Comparison of ENCODE assay signal across 8 cellular contexts in the genomic region with DNA sequence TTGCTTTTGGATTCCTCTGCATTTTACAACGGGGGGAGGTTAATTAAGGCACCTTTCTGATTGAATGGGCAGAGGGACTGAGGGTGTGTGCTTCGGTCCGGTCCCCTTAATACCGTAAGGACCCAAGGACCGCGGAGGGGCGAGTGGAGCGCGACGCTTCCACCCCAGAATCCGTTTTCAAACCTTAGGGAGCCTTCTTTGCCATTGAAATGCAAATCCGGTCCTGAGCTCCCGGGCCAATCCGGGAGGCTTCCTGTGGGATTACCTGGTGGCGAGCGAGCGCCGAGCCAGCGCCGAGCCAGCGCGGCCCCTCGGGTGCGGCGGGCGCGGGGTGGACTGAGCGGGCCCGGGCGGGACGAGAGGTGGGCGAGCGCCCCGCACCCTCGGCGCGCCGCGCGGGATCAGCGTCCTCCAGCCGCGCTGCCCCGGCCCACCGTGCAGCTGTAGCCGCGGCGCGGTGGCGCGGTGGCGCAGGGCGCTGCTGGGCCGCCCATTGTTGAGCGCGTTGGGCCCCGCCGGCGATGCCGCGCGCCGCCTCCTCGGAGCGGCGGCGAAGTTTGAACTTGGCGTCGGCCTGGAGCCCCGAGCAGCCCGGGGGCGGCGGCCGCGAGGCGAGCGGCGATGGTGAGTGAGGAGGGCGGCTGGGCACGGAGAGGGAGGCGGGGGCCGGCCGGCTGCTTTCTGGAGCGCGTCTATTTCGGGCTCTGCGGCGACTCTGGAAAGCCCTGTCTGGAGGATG.
DNase-seq lines count a peak whose midpoint lies in the region; ATAC-seq and TF ChIP-seq lines count a peak whose summit lies in the region.

No MANE protein-coding gene starts in this region.

- H3K9me2 ChIP-seq in SK-N-SH: no peaks in the 10 kb centered on the region

- peak; percentile 52 for ATAC-seq in HG03025 (IDR thresholded peaks at IDR 0.05; ENCODE audit: low FRiP score, unreplicated experiment)
- ATAC-seq in lower lobe of right lung: peak; percentile 77 to 79

- H3K27ac ChIP-seq in SK-N-SH (ENCODE audit: low read depth in 2 of 2, low read length in 1 of 2) (peak overlapping the region; percentile 78 to 99), lower lobe of right lung (peak overlapping the region; percentile 71)

- peak; percentile 14 to 20 for DNase-seq in NOMO-1 (lab: John Stamatoyannopoulos, UW; ENCODE audit: unreplicated experiment in 2 of 2)
- no peak for DNase-seq in NOMO-1 treated with DMSO at 0.1 percent for 48 hours (lab: John Stamatoyannopoulos, UW; ENCODE audit: unreplicated experiment)
- DNase-seq in SK-N-SH: peak; percentile 78
- DNase-seq in dermis blood vessel endothelial cell: peak; percentile 54
- DNase-seq in lower lobe of right lung: peak; percentile 62
- no peak for DNase-seq in KG1 (lab: John Stamatoyannopoulos, UW)

- H3K36me3 Mint-ChIP-seq in stimulated activated naive CD8-positive, alpha-beta T cell treated with anti-CD3 and anti-CD28 coated beads, Interleukin-15, Interleukin-2, amounts not matched to agents 100 ng/mL and 50 ng/mL, for 24 hours (ENCODE audit: low read depth): no peaks in the 10 kb centered on the region

- peaks cover 3 to 7% of the 10 kb centered on the region in 2 experiments for H3K36me3 ChIP-seq in SK-N-SH (replicated peaks in 1 of 2; ENCODE audit: control insufficient read depth in 1 of 2, insufficient read depth in 2 of 2, low read length in 1 of 2)
- no peaks in the 10 kb centered on the region for H3K36me3 ChIP-seq in lower lobe of right lung

- H3K4me1 ChIP-seq in SK-N-SH (ENCODE audit: control insufficient read depth in 1 of 2, insufficient read depth in 2 of 2, low read depth in 1 of 2, low read length in 1 of 2) (peaks cover 12 to 28% of the 10 kb centered on the region in 2 experiments), lower lobe of right lung (peaks cover 24% of the 10 kb centered on the region)

- H3K9me3 Mint-ChIP-seq in stimulated activated naive CD8-positive, alpha-beta T cell treated with anti-CD3 and anti-CD28 coated beads, Interleukin-15, Interleukin-2, amounts not matched to agents 100 ng/mL and 50 ng/mL, for 24 hours: no peaks in the 10 kb centered on the region

- peaks cover 9% of the 10 kb centered on the region for H3F3A ChIP-seq in SK-N-SH (replicated peaks; ENCODE audit: insufficient read depth)

- H3K4me1 Mint-ChIP-seq in stimulated activated naive CD8-positive, alpha-beta T cell treated with anti-CD3 and anti-CD28 coated beads, Interleukin-15, Interleukin-2, amounts not matched to agents 100 ng/mL and 50 ng/mL, for 24 hours (ENCODE audit: low read depth): peaks cover 22% of the 10 kb centered on the region

- H3K27me3 ChIP-seq in SK-N-SH (ENCODE audit: insufficient read depth): no peaks in the 10 kb centered on the region
- peaks cover 17% of the 10 kb centered on the region for H3K27me3 ChIP-seq in lower lobe of right lung (ENCODE audit: low read depth)

- H3K9ac ChIP-seq in SK-N-SH: peak overlapping the region; percentile 92

- no peak; the same call in 1 of the 2 replicates for TF ChIP-seq RAD21 in SK-N-SH (IDR thresholded peaks at IDR 0.05; ENCODE audit: low read length)

- no peak overlapping the region for H3K27ac Mint-ChIP-seq in stimulated activated naive CD8-positive, alpha-beta T cell treated with anti-CD3 and anti-CD28 coated beads, Interleukin-15, Interleukin-2, amounts not matched to agents 100 ng/mL and 50 ng/mL, for 24 hours

- peak overlapping the region; percentile 73 for H2AFZ ChIP-seq in SK-N-SH (ENCODE audit: low read depth)

- intact Hi-C loops in lower lobe of right lung (cut with DNase I): no loop called here

- no peaks in the 10 kb centered on the region for H4K20me1 ChIP-seq in SK-N-SH (ENCODE audit: insufficient read depth)

- peak overlapping the region; percentile 92 for H3K4me2 ChIP-seq in SK-N-SH

- peak overlapping the region; percentile 79 for H3K4me3 Mint-ChIP-seq in stimulated activated naive CD8-positive, alpha-beta T cell treated with anti-CD3 and anti-CD28 coated beads, Interleukin-15, Interleukin-2, amounts not matched to agents 100 ng/mL and 50 ng/mL, for 24 hours

- CTCF ChIA-PET in SK-N-SH (lab: Yijun Ruan, JAX): interaction anchor here (1.9 kb wide), 1 partner anchor 184 kb away, joined by 5 read pairs; no protein-coding TSS in a partner anchor

- POLR2A ChIA-PET in SK-N-SH (lab: Yijun Ruan, JAX): interaction anchor here (0.6 to 2.8 kb wide), 4 partner anchors 43 to 514 kb away, joined by 3 to 16 read pairs (median 3); no protein-coding TSS in a partner anchor

- H3K9me3 ChIP-seq in SK-N-SH (no peaks in the 10 kb centered on the region), lower lobe of right lung (no peaks in the 10 kb centered on the region)

- peaks cover 75% of the 10 kb centered on the region for H3K27me3 Mint-ChIP-seq in stimulated activated naive CD8-positive, alpha-beta T cell treated with anti-CD3 and anti-CD28 coated beads, Interleukin-15, Interleukin-2, amounts not matched to agents 100 ng/mL and 50 ng/mL, for 24 hours

- WGBS in SK-N-SH (ENCODE audit: low lambda C conversion rate): 2% methylated on average over 32 of the region's 88 CpGs

- peaks cover 80% of the 10 kb centered on the region for H3K79me2 ChIP-seq in SK-N-SH (ENCODE audit: insufficient read depth)

- TF ChIP-seq CTCF in SK-N-SH (IDR thresholded peaks at IDR 0.05): no peak
- no peak for TF ChIP-seq CTCF in lower lobe of right lung (IDR thresholded peaks at IDR 0.05)

- H3K4me3 ChIP-seq in SK-N-SH (ENCODE audit: low read depth in 2 of 2, low read length in 1 of 2) (peak overlapping the region; percentile 79 to 81), lower lobe of right lung (peak overlapping the region; percentile 58)

- no peak for TF ChIP-seq EP300 in SK-N-SH (IDR thresholded peaks at IDR 0.05; ENCODE audit: borderline replicate concordance in 1 of 2, low read depth in 1 of 2, low read length in 1 of 2)

TF ChIP-seq in SK-N-SH, 30 proteins besides CTCF, POLR2A, EP300 and RAD21:
- TF ChIP-seq RCOR1 (IDR thresholded peaks at IDR 0.05; ENCODE audit: low read length) (0 out of 2 replicates have a peak, but pooled peaks have one; percentile 13), RFX5 (IDR thresholded peaks at IDR 0.05; ENCODE audit: low read length) (no peak), SIN3A (IDR thresholded peaks at IDR 0.05; ENCODE audit: borderline replicate concordance, low read depth, low read length) (peak; percentile 66; the same call in 1 of the 2 replicates), MXI1 (IDR thresholded peaks at IDR 0.05; ENCODE audit: low read depth, low read length) (peak; percentile 21; the same call in 1 of the 2 replicates), POLR2AphosphoS5 (IDR thresholded peaks at IDR 0.05; ENCODE audit: low read depth, low read length) (no peak)
- TF ChIP-seq, protein P1, sequence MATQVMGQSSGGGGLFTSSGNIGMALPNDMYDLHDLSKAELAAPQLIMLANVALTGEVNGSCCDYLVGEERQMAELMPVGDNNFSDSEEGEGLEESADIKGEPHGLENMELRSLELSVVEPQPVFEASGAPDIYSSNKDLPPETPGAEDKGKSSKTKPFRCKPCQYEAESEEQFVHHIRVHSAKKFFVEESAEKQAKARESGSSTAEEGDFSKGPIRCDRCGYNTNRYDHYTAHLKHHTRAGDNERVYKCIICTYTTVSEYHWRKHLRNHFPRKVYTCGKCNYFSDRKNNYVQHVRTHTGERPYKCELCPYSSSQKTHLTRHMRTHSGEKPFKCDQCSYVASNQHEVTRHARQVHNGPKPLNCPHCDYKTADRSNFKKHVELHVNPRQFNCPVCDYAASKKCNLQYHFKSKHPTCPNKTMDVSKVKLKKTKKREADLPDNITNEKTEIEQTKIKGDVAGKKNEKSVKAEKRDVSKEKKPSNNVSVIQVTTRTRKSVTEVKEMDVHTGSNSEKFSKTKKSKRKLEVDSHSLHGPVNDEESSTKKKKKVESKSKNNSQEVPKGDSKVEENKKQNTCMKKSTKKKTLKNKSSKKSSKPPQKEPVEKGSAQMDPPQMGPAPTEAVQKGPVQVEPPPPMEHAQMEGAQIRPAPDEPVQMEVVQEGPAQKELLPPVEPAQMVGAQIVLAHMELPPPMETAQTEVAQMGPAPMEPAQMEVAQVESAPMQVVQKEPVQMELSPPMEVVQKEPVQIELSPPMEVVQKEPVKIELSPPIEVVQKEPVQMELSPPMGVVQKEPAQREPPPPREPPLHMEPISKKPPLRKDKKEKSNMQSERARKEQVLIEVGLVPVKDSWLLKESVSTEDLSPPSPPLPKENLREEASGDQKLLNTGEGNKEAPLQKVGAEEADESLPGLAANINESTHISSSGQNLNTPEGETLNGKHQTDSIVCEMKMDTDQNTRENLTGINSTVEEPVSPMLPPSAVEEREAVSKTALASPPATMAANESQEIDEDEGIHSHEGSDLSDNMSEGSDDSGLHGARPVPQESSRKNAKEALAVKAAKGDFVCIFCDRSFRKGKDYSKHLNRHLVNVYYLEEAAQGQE (IDR thresholded peaks at IDR 0.05; ENCODE audit: low read depth, low read length): no peak
- TF ChIP-seq, protein P2, sequence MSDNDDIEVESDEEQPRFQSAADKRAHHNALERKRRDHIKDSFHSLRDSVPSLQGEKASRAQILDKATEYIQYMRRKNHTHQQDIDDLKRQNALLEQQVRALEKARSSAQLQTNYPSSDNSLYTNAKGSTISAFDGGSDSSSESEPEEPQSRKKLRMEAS (IDR thresholded peaks at IDR 0.05; ENCODE audit: low read depth): peak; percentile 9; the same call in 1 of the 2 replicates

Comparison
In these comparisons a context has a peak if more than half of its experiments do, and no peak if none do; other contexts are left out.
1. DNase-seq: peak in NOMO-1 (2 of 2), SK-N-SH (single experiment), dermis blood vessel endothelial cell (single experiment) and lower lobe of right lung (single experiment); none in NOMO-1 treated with DMSO at 0.1 percent for 48 hours (single experiment) and KG1 (single experiment).